Comparison of ENCODE assay signal across 8 cellular contexts in the genomic region with DNA sequence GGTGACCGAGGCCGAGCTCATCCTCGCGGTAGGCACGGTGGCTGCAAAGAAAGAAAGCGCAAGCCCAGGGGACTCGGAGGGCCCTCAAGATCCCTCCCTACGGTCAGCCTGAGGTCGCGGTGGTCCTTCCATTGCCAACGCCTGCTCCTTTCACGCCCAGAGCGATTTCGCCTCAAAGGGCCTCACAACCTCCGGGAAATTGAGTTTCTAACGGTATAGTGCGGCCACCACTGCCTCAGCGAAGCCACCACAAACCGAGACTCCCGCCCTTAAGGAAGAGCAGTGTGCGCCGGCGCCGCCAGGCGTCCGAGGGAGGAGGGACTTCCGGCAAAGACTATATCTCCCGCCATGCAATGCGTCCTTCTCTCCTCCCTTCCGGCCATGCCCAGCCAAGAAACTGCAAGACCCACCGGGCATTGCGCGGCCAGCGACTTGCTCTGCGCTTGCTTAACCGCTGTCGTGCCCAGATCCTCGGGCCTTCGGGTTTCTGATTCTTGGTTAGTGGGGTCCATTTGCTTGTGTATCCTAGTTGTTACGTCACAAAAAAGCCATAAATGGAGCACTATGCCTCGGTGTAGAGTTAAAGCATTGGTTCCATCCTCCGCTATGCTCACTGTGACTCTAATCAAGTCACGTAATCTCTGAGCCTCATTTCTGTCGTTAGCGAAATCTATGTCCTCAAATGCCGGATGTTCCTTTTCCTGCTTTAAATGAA. TPM values are rescaled to one million over a fixed set of nuclear protein-coding genes. Genes with fewer than 3 reads are reported as not detected.
DNase-seq lines count a peak whose midpoint lies in the region; ATAC-seq and TF ChIP-seq lines count a peak whose summit lies in the region.

A gene with protein sequence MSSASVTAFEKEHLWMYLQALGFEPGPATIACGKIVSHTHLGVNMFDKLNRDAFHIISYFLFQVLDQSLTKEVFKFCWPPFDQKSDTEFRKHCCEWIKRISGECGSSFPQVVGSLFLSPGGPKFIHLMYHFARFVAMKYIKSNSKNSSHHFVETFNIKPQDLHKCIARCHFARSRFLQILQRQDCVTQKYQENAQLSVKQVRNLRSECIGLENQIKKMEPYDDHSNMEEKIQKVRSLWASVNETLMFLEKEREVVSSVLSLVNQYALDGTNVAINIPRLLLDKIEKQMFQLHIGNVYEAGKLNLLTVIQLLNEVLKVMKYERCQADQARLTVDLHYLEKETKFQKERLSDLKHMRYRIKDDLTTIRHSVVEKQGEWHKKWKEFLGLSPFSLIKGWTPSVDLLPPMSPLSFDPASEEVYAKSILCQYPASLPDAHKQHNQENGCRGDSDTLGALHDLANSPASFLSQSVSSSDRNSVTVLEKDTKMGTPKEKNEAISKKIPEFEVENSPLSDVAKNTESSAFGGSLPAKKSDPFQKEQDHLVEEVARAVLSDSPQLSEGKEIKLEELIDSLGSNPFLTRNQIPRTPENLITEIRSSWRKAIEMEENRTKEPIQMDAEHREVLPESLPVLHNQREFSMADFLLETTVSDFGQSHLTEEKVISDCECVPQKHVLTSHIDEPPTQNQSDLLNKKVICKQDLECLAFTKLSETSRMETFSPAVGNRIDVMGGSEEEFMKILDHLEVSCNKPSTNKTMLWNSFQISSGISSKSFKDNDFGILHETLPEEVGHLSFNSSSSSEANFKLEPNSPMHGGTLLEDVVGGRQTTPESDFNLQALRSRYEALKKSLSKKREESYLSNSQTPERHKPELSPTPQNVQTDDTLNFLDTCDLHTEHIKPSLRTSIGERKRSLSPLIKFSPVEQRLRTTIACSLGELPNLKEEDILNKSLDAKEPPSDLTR (minus strand): TSS at position 274 of the 715 bp plus-strand sequence. CDS start 253 bp downstream, at position 21.

- peak in 1 of 4 donors; percentile 48 for TF ChIP-seq EP300 in upper lobe of left lung (IDR thresholded peaks at IDR 0.05)

- peaks cover 0 to 24% (median 11%) of the 10 kb centered on the region in 12 donors for H3K4me1 ChIP-seq in heart left ventricle
- H3K4me1 ChIP-seq in upper lobe of left lung, result peaks cover 14 to 25% (median 19%) of the 10 kb centered on the region in 4 donors

- peak within 1 kb of the TSS; percentile 61 to 92 (median 88) for H3K27ac ChIP-seq in heart left ventricle
- peak within 1 kb of the TSS; percentile 80 to 92 (median 89) for H3K27ac ChIP-seq in upper lobe of left lung

- no peak for TF ChIP-seq CTCF in GM13976 (IDR thresholded peaks at IDR 0.05; ENCODE audit: borderline replicate concordance, control extremely low read depth, extremely low read depth, insufficient read depth, missing control alignments)
- peak; percentile 34 to 65 (median 47) for TF ChIP-seq CTCF in heart left ventricle (IDR thresholded peaks at IDR 0.05)
- peak; percentile 41 to 94 (median 84) for TF ChIP-seq CTCF in upper lobe of left lung (IDR thresholded peaks at IDR 0.05)

- H3K36me3 ChIP-seq in heart left ventricle, result peaks cover 0 to 11% (median 0%) of the 10 kb centered on the region in 9 donors
- peaks cover 0 to 3% (median 0%) of the 10 kb centered on the region in 4 donors for H3K36me3 ChIP-seq in upper lobe of left lung

- H3K9me3 ChIP-seq in heart left ventricle, result no peaks in the 10 kb centered on the region
- H3K9me3 ChIP-seq in upper lobe of left lung, result no peaks in the 10 kb centered on the region

- WGBS in heart left ventricle, 4 donors, result 6 to 10% (median 7%) methylated on average over 40 to 46 of the region's 46 CpGs
- 6 to 30% methylated on average over 20 to 30 of the region's 46 CpGs for WGBS in upper lobe of left lung, 2 donors

- peak in 1 of 2 donors; percentile 64 for TF ChIP-seq POLR2A in heart left ventricle (IDR thresholded peaks at IDR 0.05)
- peak in 3 of 4 donors; percentile 57 to 82 (median 61) for TF ChIP-seq POLR2A in upper lobe of left lung (IDR thresholded peaks at IDR 0.05)

- intact Hi-C loops in T-helper 1 cell treated with Interleukin-12 subunit alpha and Interleukin-12 subunit beta and Interleukin-4 antibody, amounts not matched to agents 30 ng/mL and 1 ng/mL, for 36 hours (cut with micrococcal nuclease), result loop anchor here (1.0 to 5.0 kb wide), 12 partner anchors 25 to 897 kb away; a partner anchor contains a TSS
- intact Hi-C loops in heart left ventricle (cut with DNase I), result loop anchor here in 4 of 10 donors (1.0 to 10.0 kb wide), 8 partner anchors 22 to 355 kb away; a partner anchor contains a TSS

- ATAC-seq in HG02870 (IDR thresholded peaks at IDR 0.05; ENCODE audit: unreplicated experiment), result peak; percentile 98
- peak; percentile 100 for ATAC-seq in heart left ventricle
- ATAC-seq in upper lobe of left lung (ENCODE audit: low FRiP score in 2 of 2), result peak; percentile 100

- H3K4me3 ChIP-seq in heart left ventricle (peak within 1 kb of the TSS; percentile 56 to 92 (median 77)), upper lobe of left lung (peak within 1 kb of the TSS; percentile 87 to 91 (median 88))

- in situ Hi-C loops in GM13976 (cut with MboI; ENCODE audit: low sequenced_read_pairs, unreplicated experiment), result no loop called here

- H3K27me3 ChIP-seq in heart left ventricle (no peaks in the 10 kb centered on the region), upper lobe of left lung (no peaks in the 10 kb centered on the region)

- DNase-seq in GM13976 (ENCODE audit: low spot score) (peak; percentile 95), NCI-H146 treated with DMSO at 0.1 percent for 48 hours (lab: John Stamatoyannopoulos, UW; ENCODE audit: unreplicated experiment) (peak; percentile 84), amniotic epithelial cell (ENCODE audit: low read depth) (peak; percentile 97), heart left ventricle (peak; percentile 97 to 98 (median 98)), pons (ENCODE audit: low spot score) (peak; percentile 98), upper lobe of left lung (peak; percentile 97)

RNA-seq across cellular contexts. Expression of the gene that starts here (rescaled TPM):
- total RNA-seq in T-helper 1 cell treated with Interleukin-12 subunit alpha and Interleukin-12 subunit beta and Interleukin-4 antibody, amounts not matched to agents 30 ng/mL and 1 ng/mL, for 36 hours, result 24.9 and 25.3 TPM in 2 replicates
- total RNA-seq in heart left ventricle (1 to 10 TPM; 4.6 to 8.8 (median 7.3) TPM), upper lobe of left lung (10 to 100 TPM in 1 of 6 donors, 1 to 10 TPM in 5; 3.3 to 11.8 (median 6.6) TPM)
- 1 to 10 TPM; 1.7 to 4.6 TPM for polyA plus RNA-seq in heart left ventricle

Comparison
In these comparisons a context has a peak if more than half of its experiments do, and no peak if none do; other contexts are left out.
1. Peak in every context shown above with its lines: DNase-seq, ATAC-seq, H3K4me3 ChIP-seq and H3K27ac ChIP-seq.